24 cellular contexts compared by ENCODE assay signal in the genomic region with DNA sequence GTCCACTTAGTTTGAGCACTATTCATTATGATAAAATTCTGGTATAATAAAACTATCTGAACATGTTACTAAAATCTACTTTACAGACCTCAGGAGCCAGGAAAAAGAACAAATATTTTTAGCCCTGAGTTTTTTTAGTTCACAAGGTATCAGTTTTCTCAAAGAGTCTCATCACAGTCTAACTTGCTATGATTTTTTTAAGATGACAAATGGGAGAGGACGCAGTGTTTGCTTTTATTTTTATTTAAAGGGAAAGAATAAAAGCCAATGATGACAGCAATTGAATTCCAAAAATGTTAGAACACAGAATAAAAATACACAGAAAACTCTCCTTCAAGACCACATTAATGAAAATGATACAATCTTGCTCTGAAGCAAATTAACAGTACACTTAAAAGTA. TPM values are rescaled to one million over a fixed set of nuclear protein-coding genes. Genes with fewer than 3 reads are reported as not detected.
DNase-seq lines count a peak whose midpoint lies in the region; ATAC-seq and TF ChIP-seq lines count a peak whose summit lies in the region.
"Had no signal": no experiment of that assay in that cellular context is flagged by ENCODE, and none has a peak within 500 bp of the region (broad histone marks: within the 10 kb centered on the region; RNA-seq: fewer than 3 reads in every experiment).

No MANE protein-coding gene starts in this region.

- H3K27ac Mint-ChIP-seq in activated naive CD8-positive, alpha-beta T cell, result peak overlapping the region; percentile 58
- H3K27ac Mint-ChIP-seq in activated naive CD8-positive, alpha-beta T cell treated with anti-CD3 and anti-CD28 coated beads, Interleukin-2, amount 50 U/mL, for 24 hours, result no peak overlapping the region
- peak overlapping the region; percentile 34 for H3K27ac Mint-ChIP-seq in type B pancreatic cell
- H3K27ac Mint-ChIP-seq: B cell; T-helper 1 cell treated with Interleukin-12 subunit alpha and Interleukin-12 subunit beta and Interleukin-4 antibody, amounts not matched to agents 30 μg/mL and 1 μg/mL, for 36 hours had no signal

- ATAC-seq in activated naive CD8-positive, alpha-beta T cell treated with anti-CD3 and anti-CD28 coated beads, Interleukin-2, amount 50 U/mL, for 24 hours, result no peak
- ATAC-seq: heart left ventricle, left colon had no signal

- H3K4me3 Mint-ChIP-seq in activated naive CD8-positive, alpha-beta T cell, result no peak overlapping the region
- H3K4me3 Mint-ChIP-seq in activated naive CD8-positive, alpha-beta T cell treated with anti-CD3 and anti-CD28 coated beads, Interleukin-2, amount 50 U/mL, for 24 hours, result no peak overlapping the region
- H3K4me3 Mint-ChIP-seq in type B pancreatic cell, result peak overlapping the region; percentile 14
- H3K4me3 Mint-ChIP-seq: B cell; T-helper 1 cell treated with Interleukin-12 subunit alpha and Interleukin-12 subunit beta and Interleukin-4 antibody, amounts not matched to agents 30 μg/mL and 1 μg/mL, for 36 hours had no signal

- no peaks in the 10 kb centered on the region for H3K27me3 Mint-ChIP-seq in activated naive CD8-positive, alpha-beta T cell
- no peaks in the 10 kb centered on the region for H3K27me3 Mint-ChIP-seq in activated naive CD8-positive, alpha-beta T cell treated with anti-CD3 and anti-CD28 coated beads, Interleukin-2, amount 50 U/mL, for 24 hours
- no peaks in the 10 kb centered on the region for H3K27me3 Mint-ChIP-seq in type B pancreatic cell
- H3K27me3 Mint-ChIP-seq: B cell had no signal

- no peak overlapping the region for H3K4me3 ChIP-seq in choroid plexus epithelial cell (ENCODE audit: low read depth, low read length)
- H3K4me3 ChIP-seq: HAP-1, heart left ventricle, PC-9, spleen, uterus had no signal

- no peak for DNase-seq in activated naive CD8-positive, alpha-beta T cell treated with anti-CD3 and anti-CD28 coated beads, Interleukin-2, amount 50 U/mL, for 24 hours
- peak; percentile 9 for DNase-seq in choroid plexus epithelial cell (ENCODE audit: low read depth)
- peak; percentile 41 for DNase-seq in myocyte (ENCODE audit: low read depth)
- DNase-seq in type B pancreatic cell (ENCODE audit: extremely low spot score, unreplicated experiment), result no peak
- DNase-seq in stimulated activated naive CD4-positive, alpha-beta T cell (lab: John Stamatoyannopoulos, UW), result no peak
- DNase-seq in A172 (ENCODE audit: low spot score), result no peak
- DNase-seq in activated CD8-positive, alpha-beta memory T cell treated with anti-CD3 and anti-CD28 coated beads, Interleukin-2, amount 50 U/mL, for 4 hours, result no peak
- DNase-seq: activated CD4-positive, alpha-beta T cell treated with anti-CD3 and anti-CD28 coated beads, Interleukin-2, amount 50 U/mL, for 1 hour; activated effector memory CD4-positive, alpha-beta T cell treated with anti-CD3 and anti-CD28 coated beads, Interleukin-2, amount 50 U/mL, for 16 hours; Calu3; heart left ventricle; left colon; MM.1S; NCI-H1436 treated with DMSO at 0.1 percent for 48 hours; NCI-H748 treated with DMSO at 0.1 percent for 48 hours; PC-9; spleen; stimulated activated CD4-positive, alpha-beta T cell treated with anti-CD3 and anti-CD28 coated beads, Interleukin-4, amount 100 ng/mL, for 4 hours; substantia nigra; uterus had no signal

- H3K4me1 Mint-ChIP-seq in activated naive CD8-positive, alpha-beta T cell (ENCODE audit: low read depth), result peaks cover 69% of the 10 kb centered on the region
- H3K4me1 Mint-ChIP-seq in activated naive CD8-positive, alpha-beta T cell treated with anti-CD3 and anti-CD28 coated beads, Interleukin-2, amount 50 U/mL, for 24 hours, result peaks cover 61% of the 10 kb centered on the region
- peaks cover 33% of the 10 kb centered on the region for H3K4me1 Mint-ChIP-seq in type B pancreatic cell (ENCODE audit: unreplicated experiment)

- no peaks in the 10 kb centered on the region for H3K9me3 Mint-ChIP-seq in activated naive CD8-positive, alpha-beta T cell (ENCODE audit: low read depth)
- H3K9me3 Mint-ChIP-seq in activated naive CD8-positive, alpha-beta T cell treated with anti-CD3 and anti-CD28 coated beads, Interleukin-2, amount 50 U/mL, for 24 hours, result no peaks in the 10 kb centered on the region
- H3K9me3 Mint-ChIP-seq in type B pancreatic cell, result no peaks in the 10 kb centered on the region
- H3K9me3 Mint-ChIP-seq: T-helper 1 cell treated with Interleukin-12 subunit alpha and Interleukin-12 subunit beta and Interleukin-4 antibody, amounts not matched to agents 30 μg/mL and 1 μg/mL, for 36 hours had no signal

- H3K36me3 Mint-ChIP-seq in activated naive CD8-positive, alpha-beta T cell, result peaks cover 5% of the 10 kb centered on the region
- H3K36me3 Mint-ChIP-seq in activated naive CD8-positive, alpha-beta T cell treated with anti-CD3 and anti-CD28 coated beads, Interleukin-2, amount 50 U/mL, for 24 hours (ENCODE audit: low read depth), result peaks cover 38% of the 10 kb centered on the region
- peaks cover 22% of the 10 kb centered on the region for H3K36me3 Mint-ChIP-seq in type B pancreatic cell

- TF ChIP-seq CTCF in choroid plexus epithelial cell (conservative IDR thresholded peaks at IDR 0.05; ENCODE audit: low read depth, low read length) (no peak), type B pancreatic cell (conservative IDR thresholded peaks at IDR 0.05) (no peak)

RNA-seq across cellular contexts. Expression of gene MED13, which starts 7.4 kb away (rescaled TPM):
- total RNA-seq in myocyte, result 43.0 and 59.2 TPM in 2 replicates
- 9.9 TPM for polyA plus RNA-seq in myocyte (2012)
- total RNA-seq in type B pancreatic cell (ENCODE audit: low replicate concordance), result 56.6 and 57.1 TPM in 2 replicates
- 31.7 and 34.9 TPM in 2 replicates for total RNA-seq in A172 (2014; rRNA removed; shearing (Covaris generic))

Comparison
In these comparisons a context has a peak if more than half of its experiments do, and no peak if none do; other contexts are left out.
1. DNase-seq: peak in choroid plexus epithelial cell (single experiment) and myocyte (single experiment); none in activated naive CD8-positive, alpha-beta T cell treated with anti-CD3 and anti-CD28 coated beads, Interleukin-2, amount 50 U/mL, for 24 hours (single experiment), type B pancreatic cell (single experiment), stimulated activated naive CD4-positive, alpha-beta T cell (0 of 6), A172 (single experiment) and activated CD8-positive, alpha-beta memory T cell treated with anti-CD3 and anti-CD28 coated beads, Interleukin-2, amount 50 U/mL, for 4 hours (single experiment).